8 cellular contexts compared by ENCODE assay signal in the genomic region with DNA sequence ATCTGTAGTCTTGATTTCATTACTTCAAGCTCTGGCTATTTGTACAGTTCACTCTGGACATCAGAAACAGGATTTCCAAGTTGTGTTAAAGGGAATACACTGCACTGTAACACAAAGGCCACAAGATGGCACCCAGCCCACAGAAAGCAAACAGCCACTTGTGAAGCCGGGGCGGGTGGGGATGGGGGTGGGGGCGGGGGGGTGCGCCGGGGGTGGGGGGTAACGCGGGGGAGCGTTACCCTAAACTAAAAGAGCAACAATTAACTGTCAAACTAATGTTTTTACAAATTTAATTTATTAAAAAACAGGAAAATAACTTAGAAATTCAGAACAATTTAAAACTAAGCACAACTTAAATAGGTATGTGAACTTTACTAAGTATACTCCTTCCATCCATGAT. TPM values are rescaled to one million over a fixed set of nuclear protein-coding genes. Genes with fewer than 3 reads are reported as not detected.
DNase-seq lines count a peak whose midpoint lies in the region; ATAC-seq and TF ChIP-seq lines count a peak whose summit lies in the region.

No MANE protein-coding gene starts in this region.

- ATAC-seq in HG03460 (IDR thresholded peaks at IDR 0.05; ENCODE audit: unreplicated experiment) (peak; percentile 56), right cardiac atrium (peak; percentile 59 to 69)

- no peak overlapping the region for H3K4me3 ChIP-seq in Peyer's patch
- no peak overlapping the region for H3K4me3 ChIP-seq in adrenal gland
- no peak overlapping the region for H3K4me3 ChIP-seq in right cardiac atrium (ENCODE audit: low read length)
- H3K4me3 ChIP-seq in sigmoid colon = no peak overlapping the region

- H3K9me3 ChIP-seq in Peyer's patch = no peaks in the 10 kb centered on the region
- H3K9me3 ChIP-seq in adrenal gland (replicated peaks in 1 of 3) = no peaks in the 10 kb centered on the region
- no peaks in the 10 kb centered on the region for H3K9me3 ChIP-seq in right cardiac atrium (ENCODE audit: control insufficient read depth, low read length)
- no peaks in the 10 kb centered on the region for H3K9me3 ChIP-seq in sigmoid colon

- WGBS in adrenal gland, 4 donors = 2 to 8% (median 4%) methylated on average over 8 of the region's 8 CpGs
- WGBS in right cardiac atrium = 1% methylated on average over 8 of the region's 8 CpGs
- WGBS in sigmoid colon, 2 donors = 3% methylated on average over 8 of the region's 8 CpGs

- TF ChIP-seq POLR2A in Peyer's patch (IDR thresholded peaks at IDR 0.05) (no peak), adrenal gland (IDR thresholded peaks at IDR 0.05) (no peak), sigmoid colon (IDR thresholded peaks at IDR 0.05) (no peak)

- H3K4me1 ChIP-seq in Peyer's patch = no peaks in the 10 kb centered on the region
- no peaks in the 10 kb centered on the region for H3K4me1 ChIP-seq in adrenal gland (replicated peaks in 1 of 2)
- no peaks in the 10 kb centered on the region for H3K4me1 ChIP-seq in right cardiac atrium (ENCODE audit: control insufficient read depth, insufficient read depth, low read length)
- H3K4me1 ChIP-seq in sigmoid colon = no peaks in the 10 kb centered on the region

- H3K27me3 ChIP-seq in Peyer's patch (no peaks in the 10 kb centered on the region), adrenal gland (no peaks in the 10 kb centered on the region), right cardiac atrium (ENCODE audit: control insufficient read depth, insufficient read depth) (no peaks in the 10 kb centered on the region), sigmoid colon (no peaks in the 10 kb centered on the region)

- intact Hi-C loops in adrenal gland (cut with DNase I) = loop anchor here (5.0 to 10.0 kb wide), 2 partner anchors 208 to 210 kb away; a partner anchor contains a TSS
- intact Hi-C loops in right cardiac atrium (cut with DNase I) = loop anchor here (5.0 to 10.0 kb wide), 2 partner anchors 208 to 210 kb away; a partner anchor contains a TSS
- intact Hi-C loops in sigmoid colon (cut with DNase I) = loop anchor here (2.0 to 5.0 kb wide), 3 partner anchors 48 to 208 kb away; a partner anchor contains a TSS

- DNase-seq in GDM1 (lab: John Stamatoyannopoulos, UW) (peak; percentile 3), Peyer's patch (peak in 2 of 3 donors; percentile 34 to 73), adrenal gland (peak; percentile 43 to 77 (median 61)), right cardiac atrium (peak; percentile 50 to 82 (median 75)), sigmoid colon (peak; percentile 82), cortex of kidney (lab: John Stamatoyannopoulos, UW) (no peak)

- TF ChIP-seq EP300 in sigmoid colon (IDR thresholded peaks at IDR 0.05) = no peak

- H3K27ac ChIP-seq in 22Rv1 (no peak overlapping the region), Peyer's patch (no peak overlapping the region), adrenal gland (no peak overlapping the region), right cardiac atrium (ENCODE audit: low read length) (no peak overlapping the region), sigmoid colon (no peak overlapping the region)

- TF ChIP-seq CTCF in 22Rv1 (IDR thresholded peaks at IDR 0.05) (peak; percentile 50), Peyer's patch (IDR thresholded peaks at IDR 0.05) (peak in 5 of 6 experiments; percentile 18 to 54 (median 40)), adrenal gland (IDR thresholded peaks at IDR 0.05) (peak in 5 of 6 experiments; percentile 20 to 58 (median 31)), sigmoid colon (IDR thresholded peaks at IDR 0.05) (peak in 1 of 4 experiments; percentile 54)

- H3K36me3 ChIP-seq in Peyer's patch (no peaks in the 10 kb centered on the region), adrenal gland (replicated peaks in 1 of 2) (no peaks in the 10 kb centered on the region), sigmoid colon (no peaks in the 10 kb centered on the region)

RNA-seq across cellular contexts. Expression of a gene that starts 27.3 kb away (rescaled TPM):
- total RNA-seq in Peyer's patch = 10 to 100 TPM in 3 of 4 donors, 1 to 10 TPM in 1; 5.8 to 33.0 (median 30.8) TPM
- total RNA-seq in adrenal gland = 100 to 1,000 TPM in 6 of 8 donors, 10 to 100 TPM in 2; 86.7 to 250 (median 136) TPM
- polyA plus RNA-seq in adrenal gland = 100 to 1,000 TPM in 1 of 3 donors, 10 to 100 TPM in 2; 23.1 to 220 (median 37.2) TPM
- 10 to 100 TPM; 71.9 to 83.6 (median 78.0) TPM for total RNA-seq in right cardiac atrium
- 88.4 TPM for polyA plus RNA-seq in right cardiac atrium
- 10 to 100 TPM; 54.2 to 67.0 (median 57.2) TPM for total RNA-seq in sigmoid colon
- polyA plus RNA-seq in sigmoid colon = 10 to 100 TPM; 21.6 to 92.8 (median 25.2) TPM

RNA-seq across cellular contexts. Expression of a gene that starts 48.5 kb away (rescaled TPM):
- total RNA-seq in Peyer's patch (10 to 100 TPM; 24.7 to 29.8 (median 28.6) TPM), adrenal gland (10 to 100 TPM; 18.4 to 40.7 (median 35.9) TPM), right cardiac atrium (10 to 100 TPM; 33.5 to 50.2 (median 38.3) TPM), sigmoid colon (10 to 100 TPM; 32.6 to 63.1 (median 51.3) TPM)
- polyA plus RNA-seq in adrenal gland (10 to 100 TPM; 37.2 to 58.3 (median 56.8) TPM), right cardiac atrium (42.3 TPM), sigmoid colon (10 to 100 TPM; 18.0 to 28.7 (median 25.6) TPM)
